Comparison of ENCODE assay signal across 11 cellular contexts in genomic region chr14:34078117-34078743, GRCh38.
DNase-seq lines count a peak whose midpoint lies in the region; ATAC-seq and TF ChIP-seq lines count a peak whose summit lies in the region.
"Had no signal": no experiment of that assay in that cellular context is flagged by ENCODE, and none has a peak within 500 bp of the region (broad histone marks: within the 10 kb centered on the region; RNA-seq: fewer than 3 reads in every experiment).

No MANE protein-coding gene starts in this region.

- TF ChIP-seq CTCF in VCaP (conservative IDR thresholded peaks at IDR 0.05) (no peak), ovary (IDR thresholded peaks at IDR 0.05) (no peak)

- ATAC-seq in left lobe of liver (peak; percentile 35), HG03354 (IDR thresholded peaks at IDR 0.05; ENCODE audit: poor library complexity, severe bottlenecking, unreplicated experiment) (no peak)
- no peak for ATAC-seq in stimulated activated effector memory CD8-positive, alpha-beta T cell treated with anti-CD3 and anti-CD28 coated beads, Interleukin-12 subunit alpha, Interleukin-12 subunit beta, amount 100 ng/mL, for 72 hours
- ATAC-seq: stimulated activated naive CD8-positive, alpha-beta T cell treated with anti-CD3 and anti-CD28 coated beads, Interleukin-15, Interleukin-2, amounts not matched to agents 100 U/mL and 50 U/mL, for 24 hours had no signal

- no peaks in the 10 kb centered on the region for H3K36me3 ChIP-seq in ovary

- DNase-seq in CD1c-positive myeloid dendritic cell (ENCODE audit: extremely low spot score) = peak; percentile 79
- DNase-seq in NCI-H226 = peak; percentile 57
- no peak for DNase-seq in left lobe of liver (ENCODE audit: low spot score)
- DNase-seq in stimulated activated effector memory CD8-positive, alpha-beta T cell treated with anti-CD3 and anti-CD28 coated beads, Interleukin-12 subunit alpha, Interleukin-12 subunit beta, amount 100 ng/mL, for 72 hours (ENCODE audit: low spot score in 2 of 2) = no peak
- DNase-seq in ovary = no peak
- no peak for DNase-seq in cerebellum (ENCODE audit: low spot score)
- DNase-seq: activated naive CD4-positive, alpha-beta T cell treated with anti-CD3 and anti-CD28 coated beads, Interleukin-2, amount 10 ng/mL, durations not matched to agents 7 days and 5 days; stimulated activated CD4-positive, alpha-beta T cell treated with anti-CD3 and anti-CD28 coated beads, Interleukin-4, amount 100 ng/mL, for 1 hour; stimulated activated naive CD8-positive, alpha-beta T cell treated with anti-CD3 and anti-CD28 coated beads, Interleukin-15, Interleukin-2, amounts not matched to agents 100 U/mL and 50 U/mL, for 24 hours had no signal

- no peaks in the 10 kb centered on the region for H3K4me1 ChIP-seq in ovary (ENCODE audit: insufficient read depth)

- intact Hi-C loops in ovary (cut with DNase I) = no loop called here

- TF ChIP-seq POLR2A in ovary (IDR thresholded peaks at IDR 0.05) = no peak

- no peaks in the 10 kb centered on the region for H3K4me1 Mint-ChIP-seq in stimulated activated effector memory CD8-positive, alpha-beta T cell treated with anti-CD3 and anti-CD28 coated beads, Interleukin-12 subunit alpha, Interleukin-12 subunit beta, amount 100 ng/mL, for 72 hours
- H3K4me1 Mint-ChIP-seq: activated naive CD4-positive, alpha-beta T cell treated with anti-CD3 and anti-CD28 coated beads, Interleukin-2, amount 10 ng/mL, durations not matched to agents 7 days and 5 days had no signal

- no peak for TF ChIP-seq EP300 in ovary (IDR thresholded peaks at IDR 0.05)

- H3K27ac Mint-ChIP-seq in stimulated activated effector memory CD8-positive, alpha-beta T cell treated with anti-CD3 and anti-CD28 coated beads, Interleukin-12 subunit alpha, Interleukin-12 subunit beta, amount 100 ng/mL, for 72 hours = no peak overlapping the region
- H3K27ac Mint-ChIP-seq: activated naive CD4-positive, alpha-beta T cell treated with anti-CD3 and anti-CD28 coated beads, Interleukin-2, amount 10 ng/mL, durations not matched to agents 7 days and 5 days had no signal

- no peaks in the 10 kb centered on the region for H3K36me3 Mint-ChIP-seq in stimulated activated effector memory CD8-positive, alpha-beta T cell treated with anti-CD3 and anti-CD28 coated beads, Interleukin-12 subunit alpha, Interleukin-12 subunit beta, amount 100 ng/mL, for 72 hours
- H3K36me3 Mint-ChIP-seq: activated naive CD4-positive, alpha-beta T cell treated with anti-CD3 and anti-CD28 coated beads, Interleukin-2, amount 10 ng/mL, durations not matched to agents 7 days and 5 days had no signal

- H3K27ac ChIP-seq in VCaP = peak overlapping the region; percentile 15; the same call in 1 of the 2 replicates
- H3K27ac ChIP-seq in ovary = no peak overlapping the region

- H3K4me3 Mint-ChIP-seq in stimulated activated effector memory CD8-positive, alpha-beta T cell treated with anti-CD3 and anti-CD28 coated beads, Interleukin-12 subunit alpha, Interleukin-12 subunit beta, amount 100 ng/mL, for 72 hours = no peak overlapping the region
- H3K4me3 Mint-ChIP-seq: activated naive CD4-positive, alpha-beta T cell treated with anti-CD3 and anti-CD28 coated beads, Interleukin-2, amount 10 ng/mL, durations not matched to agents 7 days and 5 days had no signal

- no peaks in the 10 kb centered on the region for H3K27me3 ChIP-seq in ovary

- H3K9me3 ChIP-seq in ovary = no peaks in the 10 kb centered on the region

- H3K9me3 Mint-ChIP-seq in stimulated activated effector memory CD8-positive, alpha-beta T cell treated with anti-CD3 and anti-CD28 coated beads, Interleukin-12 subunit alpha, Interleukin-12 subunit beta, amount 100 ng/mL, for 72 hours = no peaks in the 10 kb centered on the region
- H3K9me3 Mint-ChIP-seq: activated naive CD4-positive, alpha-beta T cell treated with anti-CD3 and anti-CD28 coated beads, Interleukin-2, amount 10 ng/mL, durations not matched to agents 7 days and 5 days had no signal

- WGBS in ovary, 3 donors = 77 to 82% (median 78%) methylated on average over 12 of the region's 12 CpGs

- no peak overlapping the region for H3K4me3 ChIP-seq in ovary

Comparison
In these comparisons a context has a peak if more than half of its experiments do, and no peak if none do; other contexts are left out.
1. DNase-seq: peak in CD1c-positive myeloid dendritic cell (single experiment) and NCI-H226 (single experiment); none in left lobe of liver (single experiment), stimulated activated effector memory CD8-positive, alpha-beta T cell treated with anti-CD3 and anti-CD28 coated beads, Interleukin-12 subunit alpha, Interleukin-12 subunit beta, amount 100 ng/mL, for 72 hours (0 of 2), ovary (0 of 5) and cerebellum (single experiment).